ENCODE assay signal across 8 cellular contexts in genomic region chr1:33081554-33082305, GRCh38. TPM values are rescaled to one million over a fixed set of nuclear protein-coding genes. Genes with fewer than 3 reads are reported as not detected.
A peak's percentile ranks its signal among the peaks of the same experiment; 100 is the strongest.
DNase-seq lines count a peak whose midpoint lies in the region; ATAC-seq and TF ChIP-seq lines count a peak whose summit lies in the region.

No MANE protein-coding gene starts in this region.

- H3K27ac ChIP-seq in CD8-positive, alpha-beta memory T cell (ENCODE audit: low read depth, low read length), result peak overlapping the region; percentile 35
- H3K27ac ChIP-seq in SJCRH30, result no peak overlapping the region
- H3K27ac ChIP-seq in esophagus muscularis mucosa (replicated peaks in 1 of 4), result peak overlapping the region; percentile 23 to 57 (median 48)
- no peak overlapping the region for H3K27ac ChIP-seq in osteoblast (ENCODE audit: low read depth, low read length)

- POLR2A ChIA-PET in CD8-positive, alpha-beta memory T cell (lab: Charles Lee), result interaction anchor here (0.6 to 2.6 kb wide), 2 partner anchors 45 to 101 kb away, joined by 7 to 17 read pairs; no protein-coding TSS in a partner anchor

- H3K4me2 ChIP-seq in osteoblast (ENCODE audit: insufficient read depth, low read length), result peak overlapping the region; percentile 95

- peak overlapping the region in 7 of 8 donors; percentile 66 to 85 (median 80) for H3K27ac Mint-ChIP-seq in CD8-positive, alpha-beta memory T cell

- H2AFZ ChIP-seq in osteoblast (ENCODE audit: low read length), result peak overlapping the region; percentile 85

- H3K36me3 Mint-ChIP-seq in CD8-positive, alpha-beta memory T cell, result peaks cover 0 to 3% (median 0%) of the 10 kb centered on the region in 3 donors

- H3K4me1 Mint-ChIP-seq in CD8-positive, alpha-beta memory T cell, result peaks cover 17 to 41% (median 28%) of the 10 kb centered on the region in 3 donors

- intact Hi-C loops in esophagus muscularis mucosa (cut with DNase I), result loop anchor here (10.0 kb wide), 2 partner anchors 207 to 367 kb away; partner anchors contain the start of gene FNDC5

- H3K4me1 ChIP-seq in CD8-positive, alpha-beta memory T cell (ENCODE audit: insufficient read depth, low read length), result peaks cover 15% of the 10 kb centered on the region
- H3K4me1 ChIP-seq in SJCRH30 (no peaks in the 10 kb centered on the region), esophagus muscularis mucosa (peaks cover 14 to 30% (median 25%) of the 10 kb centered on the region in 4 donors), osteoblast (ENCODE audit: insufficient read depth, low read length) (peaks cover 18% of the 10 kb centered on the region)

- CTCF ChIA-PET in CD8-positive, alpha-beta memory T cell (lab: Charles Lee), result interaction anchor here (0.8 to 6.2 kb wide), 5 partner anchors 14 to 148 kb away, joined by 3 to 33 read pairs (median 4); no protein-coding TSS in a partner anchor

- no peaks in the 10 kb centered on the region for H3K9me3 ChIP-seq in CD8-positive, alpha-beta memory T cell (ENCODE audit: low read length)
- H3K9me3 ChIP-seq in SJCRH30 (replicated peaks), result no peaks in the 10 kb centered on the region
- H3K9me3 ChIP-seq in esophagus muscularis mucosa, result no peaks in the 10 kb centered on the region
- no peaks in the 10 kb centered on the region for H3K9me3 ChIP-seq in osteoblast (ENCODE audit: low read depth, low read length)

- DNase-seq in CD8-positive, alpha-beta memory T cell, result peak in 2 of 5 donors; percentile 9 to 12
- no peak for DNase-seq in SJCRH30
- no peak for DNase-seq in esophagus muscularis mucosa (ENCODE audit: extremely low spot score)
- DNase-seq in osteoblast (ENCODE audit: insufficient read length, low spot score, missing footprints), result peak; percentile 67
- DNase-seq in COLO829 (ENCODE audit: low spot score), result no peak
- DNase-seq in activated effector memory CD4-positive, alpha-beta T cell treated with Interleukin-2 at 50 U/mL for 16 hours, result no peak

- no peaks in the 10 kb centered on the region for H3K36me3 ChIP-seq in CD8-positive, alpha-beta memory T cell (ENCODE audit: insufficient read depth, low read length)
- H3K36me3 ChIP-seq in SJCRH30 (no peaks in the 10 kb centered on the region), esophagus muscularis mucosa (no peaks in the 10 kb centered on the region), osteoblast (ENCODE audit: insufficient read depth, low read length) (no peaks in the 10 kb centered on the region)

- no peak for ATAC-seq in HG02623 (IDR thresholded peaks at IDR 0.05; ENCODE audit: unreplicated experiment)
- ATAC-seq in GM19452 (IDR thresholded peaks at IDR 0.05; ENCODE audit: unreplicated experiment), result no peak

- TF ChIP-seq EP300 in esophagus muscularis mucosa (IDR thresholded peaks at IDR 0.05), result no peak

- TF ChIP-seq POLR2A in esophagus muscularis mucosa (IDR thresholded peaks at IDR 0.05; ENCODE audit: low read depth), result no peak

- no peaks in the 10 kb centered on the region for H3K79me2 ChIP-seq in osteoblast (ENCODE audit: insufficient read depth, low read length)

- TF ChIP-seq CTCF in esophagus muscularis mucosa (IDR thresholded peaks at IDR 0.05) (no peak), osteoblast (IDR thresholded peaks at IDR 0.05; ENCODE audit: extremely low read depth, low read depth, low read length) (no peak)

- H3K27me3 Mint-ChIP-seq in CD8-positive, alpha-beta memory T cell, result peaks cover 0 to 4% of the 10 kb centered on the region in 2 donors

- H3K4me3 Mint-ChIP-seq in CD8-positive, alpha-beta memory T cell, result peak overlapping the region; percentile 82 to 93 (median 87)

- 3% methylated on average over 23 of the region's 35 CpGs for WGBS in esophagus muscularis mucosa

- H4K20me1 ChIP-seq in osteoblast (ENCODE audit: insufficient read depth, low read length), result peaks cover 10% of the 10 kb centered on the region

- H3K27me3 ChIP-seq in CD8-positive, alpha-beta memory T cell (ENCODE audit: insufficient read depth, low read length, poor library complexity, severe bottlenecking), result no peaks in the 10 kb centered on the region
- no peaks in the 10 kb centered on the region for H3K27me3 ChIP-seq in SJCRH30
- H3K27me3 ChIP-seq in esophagus muscularis mucosa, result no peaks in the 10 kb centered on the region
- no peaks in the 10 kb centered on the region for H3K27me3 ChIP-seq in osteoblast (ENCODE audit: insufficient read depth, low read length)

- no peaks in the 10 kb centered on the region for H3K9me3 Mint-ChIP-seq in CD8-positive, alpha-beta memory T cell

- H3K4me3 ChIP-seq in CD8-positive, alpha-beta memory T cell (ENCODE audit: low read length), result peak overlapping the region; percentile 71
- H3K4me3 ChIP-seq in SJCRH30, result peak overlapping the region; percentile 65
- H3K4me3 ChIP-seq in esophagus muscularis mucosa, result peak overlapping the region; percentile 70 to 86 (median 76)
- H3K4me3 ChIP-seq in osteoblast (ENCODE audit: insufficient read depth, low read length), result peak overlapping the region; percentile 80

RNA-seq across cellular contexts. Expression of gene AZIN2, which starts 0.8 kb away (rescaled TPM):
- total RNA-seq in CD8-positive, alpha-beta memory T cell, result 1 to 10 TPM; 2.1 to 2.5 TPM
- polyA plus RNA-seq in CD8-positive, alpha-beta memory T cell, result 4.9 TPM
- 8.4 and 8.8 TPM in 2 replicates for total RNA-seq in SJCRH30 (2014; rRNA removed; shearing (Covaris generic))
- 1 to 10 TPM; 2.5 to 6.1 (median 4.1) TPM for total RNA-seq in esophagus muscularis mucosa
- 11.8 and 18.8 TPM in 2 replicates for total RNA-seq in osteoblast

RNA-seq across cellular contexts. Expression of gene AK2, which starts 45.0 kb away (rescaled TPM):
- total RNA-seq in CD8-positive, alpha-beta memory T cell, result 100 to 1,000 TPM; 288 to 305 TPM
- 110 TPM for polyA plus RNA-seq in CD8-positive, alpha-beta memory T cell
- total RNA-seq in SJCRH30 (2014; rRNA removed; shearing (Covaris generic)), result 279 and 283 TPM in 2 replicates
- total RNA-seq in esophagus muscularis mucosa, result 100 to 1,000 TPM in 1 of 4 donors, 10 to 100 TPM in 3; 70.2 to 108 (median 80.7) TPM
- 89.3 and 139 TPM in 2 replicates for total RNA-seq in osteoblast

Comparison
In these comparisons a context has a peak if more than half of its experiments do, and no peak if none do; other contexts are left out.
1. H3K27ac ChIP-seq: peak in CD8-positive, alpha-beta memory T cell (single experiment) and esophagus muscularis mucosa (4 of 4); none in SJCRH30 (single experiment) and osteoblast (single experiment).
2. Peak in every context shown above with its lines, with median percentiles within 50 percentile points of each other: H3K4me3 ChIP-seq.